Comparison of ENCODE assay signal across 7 cellular contexts in the genomic region with DNA sequence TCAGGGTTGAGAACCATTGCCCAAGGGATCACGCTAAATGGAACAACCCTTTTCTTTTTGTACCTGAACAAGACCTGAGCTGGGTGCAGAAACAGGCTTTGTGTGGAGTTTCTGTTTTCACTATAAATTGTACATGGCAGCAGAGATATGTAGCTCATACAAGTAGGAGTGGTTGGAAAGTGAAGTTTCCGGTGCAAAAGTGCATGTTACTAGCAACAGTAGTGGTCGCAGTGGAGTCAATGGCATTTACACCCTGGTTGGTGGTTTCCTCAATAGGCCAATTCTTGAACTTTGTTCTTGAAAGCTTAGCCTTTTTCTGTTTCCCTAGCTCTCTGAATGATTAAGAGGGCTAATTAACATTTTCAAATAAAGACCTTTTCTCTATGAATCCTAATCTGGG.
"Had no signal": no experiment of that assay in that cellular context is flagged by ENCODE, and none has a peak within 500 bp of the region (broad histone marks: within the 10 kb centered on the region; RNA-seq: fewer than 3 reads in every experiment).

No MANE protein-coding gene starts in this region.

- H3K4me3 ChIP-seq: GM23338 had no signal

- ATAC-seq: GM23338, HepG2 had no signal

- H3K27ac Mint-ChIP-seq: GM23338, H9, IgD-negative memory B cell had no signal

- H3K36me3 Mint-ChIP-seq: IgD-negative memory B cell had no signal

- H3K4me1 Mint-ChIP-seq: GM23338, H9, IgD-negative memory B cell had no signal

- H3K27me3 Mint-ChIP-seq: IgD-negative memory B cell had no signal

- H3K27ac ChIP-seq: HL-60 had no signal

- H2AFZ ChIP-seq: GM23338 had no signal

- H3K4me3 Mint-ChIP-seq: GM23338, H9, IgD-negative memory B cell had no signal

- H3K4me2 ChIP-seq: GM23338 had no signal

- DNase-seq: H9, HCEC 1CT, KBM-7 had no signal
